In genomic region chr22:46763051-46763705, GRCh38 we compare ENCODE assay signal across 8 cellular contexts. TPM values are rescaled to one million over a fixed set of nuclear protein-coding genes. Genes with fewer than 3 reads are reported as not detected.
DNase-seq lines count a peak whose midpoint lies in the region; ATAC-seq and TF ChIP-seq lines count a peak whose summit lies in the region.

No MANE protein-coding gene starts in this region.

- ATAC-seq in GM19351 (IDR thresholded peaks at IDR 0.05; ENCODE audit: unreplicated experiment) = peak; percentile 67
- peak; percentile 34 for ATAC-seq in HG03565 (IDR thresholded peaks at IDR 0.05; ENCODE audit: unreplicated experiment)

- TF ChIP-seq POLR2A in prostate gland (IDR thresholded peaks at IDR 0.05) = no peak

- no peaks in the 10 kb centered on the region for H3K27me3 Mint-ChIP-seq in activated T-helper 2 cell treated with anti-CD3 and anti-CD28 coated beads, Interferon-gamma antibody, Interleukin-2, Interleukin-4, amounts not matched to agents 10 μg/mL and 5 μg/mL and 100 μg/mL, durations not matched to agents 14 hours and 24 hours and 36 hours (ENCODE audit: low read depth)
- H3K27me3 Mint-ChIP-seq in glutamatergic neuron (ENCODE audit: unreplicated experiment) = peaks cover 7% of the 10 kb centered on the region

- peak overlapping the region; percentile 99 for H3K4me3 Mint-ChIP-seq in activated T-helper 2 cell treated with anti-CD3 and anti-CD28 coated beads, Interferon-gamma antibody, Interleukin-2, Interleukin-4, amounts not matched to agents 10 μg/mL and 5 μg/mL and 100 μg/mL, durations not matched to agents 14 hours and 24 hours and 36 hours (ENCODE audit: low read depth)
- peak overlapping the region; percentile 98 for H3K4me3 Mint-ChIP-seq in glutamatergic neuron (ENCODE audit: unreplicated experiment)

- peaks cover 43% of the 10 kb centered on the region for H3K4me1 Mint-ChIP-seq in activated T-helper 2 cell treated with anti-CD3 and anti-CD28 coated beads, Interferon-gamma antibody, Interleukin-2, Interleukin-4, amounts not matched to agents 10 μg/mL and 5 μg/mL and 100 μg/mL, durations not matched to agents 14 hours and 24 hours and 36 hours (ENCODE audit: low read depth)
- peaks cover 14% of the 10 kb centered on the region for H3K4me1 Mint-ChIP-seq in glutamatergic neuron (ENCODE audit: low read depth, unreplicated experiment)

- DNase-seq in activated T-helper 2 cell treated with anti-CD3 and anti-CD28 coated beads, Interferon-gamma antibody, Interleukin-2, Interleukin-4, amounts not matched to agents 10 μg/mL and 5 μg/mL and 100 μg/mL, durations not matched to agents 14 hours and 24 hours and 36 hours (ENCODE audit: low spot score) = peak; percentile 27
- DNase-seq in glutamatergic neuron (no peak), prostate gland (ENCODE audit: low spot score) (no peak), NCI-H774 (lab: John Stamatoyannopoulos, UW) (no peak), DMS153 (lab: John Stamatoyannopoulos, UW) (no peak)

- no peaks in the 10 kb centered on the region for H3K9me3 ChIP-seq in prostate gland

- 11% methylated on average over 13 of the region's 13 CpGs for whole genome bisulfite sequencing in prostate gland

- H3K27ac Mint-ChIP-seq in activated T-helper 2 cell treated with anti-CD3 and anti-CD28 coated beads, Interferon-gamma antibody, Interleukin-2, Interleukin-4, amounts not matched to agents 10 μg/mL and 5 μg/mL and 100 μg/mL, durations not matched to agents 14 hours and 24 hours and 36 hours = peak overlapping the region; percentile 95
- peak overlapping the region; percentile 95 for H3K27ac Mint-ChIP-seq in glutamatergic neuron (ENCODE audit: unreplicated experiment)

- peak overlapping the region; percentile 88 for H3K27ac ChIP-seq in C4-2B
- H3K27ac ChIP-seq in prostate gland = peak overlapping the region; percentile 88 to 90

- H3K27me3 ChIP-seq in prostate gland (replicated peaks; ENCODE audit: insufficient read depth) = no peaks in the 10 kb centered on the region

- H3K4me3 ChIP-seq in prostate gland = peak overlapping the region; percentile 81 to 98

- no peak for TF ChIP-seq CTCF in C4-2B (conservative IDR thresholded peaks at IDR 0.05)
- no peak for TF ChIP-seq CTCF in glutamatergic neuron (IDR thresholded peaks at IDR 0.05; ENCODE audit: partially characterized antibody, unreplicated experiment)
- no peak for TF ChIP-seq CTCF in prostate gland (IDR thresholded peaks at IDR 0.05)

- H3K9me3 Mint-ChIP-seq in activated T-helper 2 cell treated with anti-CD3 and anti-CD28 coated beads, Interferon-gamma antibody, Interleukin-2, Interleukin-4, amounts not matched to agents 10 μg/mL and 5 μg/mL and 100 μg/mL, durations not matched to agents 14 hours and 24 hours and 36 hours = no peaks in the 10 kb centered on the region
- peaks cover 13% of the 10 kb centered on the region for H3K9me3 Mint-ChIP-seq in glutamatergic neuron (ENCODE audit: unreplicated experiment)

- H3K36me3 Mint-ChIP-seq in activated T-helper 2 cell treated with anti-CD3 and anti-CD28 coated beads, Interferon-gamma antibody, Interleukin-2, Interleukin-4, amounts not matched to agents 10 μg/mL and 5 μg/mL and 100 μg/mL, durations not matched to agents 14 hours and 24 hours and 36 hours (ENCODE audit: low read depth) = peaks cover 40% of the 10 kb centered on the region
- H3K36me3 Mint-ChIP-seq in glutamatergic neuron (ENCODE audit: unreplicated experiment) = no peaks in the 10 kb centered on the region

- intact Hi-C loops in activated T-helper 2 cell treated with anti-CD3 and anti-CD28 coated beads, Interferon-gamma antibody, Interleukin-2, Interleukin-4, amounts not matched to agents 10 μg/mL and 5 μg/mL and 100 μg/mL, durations not matched to agents 14 hours and 24 hours and 36 hours (cut with micrococcal nuclease) = no loop called here
- intact Hi-C loops in prostate gland (cut with DNase I) = no loop called here

- H3K4me1 ChIP-seq in prostate gland (replicated peaks) = no peaks in the 10 kb centered on the region

- no peaks in the 10 kb centered on the region for H3K36me3 ChIP-seq in prostate gland

RNA-seq across cellular contexts. Expression of gene TBC1D22A, which starts 0.7 kb away (rescaled TPM):
- 34.8 and 38.3 TPM in 2 replicates for total RNA-seq in activated T-helper 2 cell treated with anti-CD3 and anti-CD28 coated beads, Interferon-gamma antibody, Interleukin-2, Interleukin-4, amounts not matched to agents 10 μg/mL and 5 μg/mL and 100 μg/mL, durations not matched to agents 14 hours and 24 hours and 36 hours
- total RNA-seq in glutamatergic neuron (ENCODE audit: unreplicated experiment) (23.0 TPM), prostate gland (10 to 100 TPM; 16.0 to 30.7 TPM)

RNA-seq across cellular contexts. Expression of gene CERK, which starts 25.1 kb away (rescaled TPM):
- total RNA-seq in activated T-helper 2 cell treated with anti-CD3 and anti-CD28 coated beads, Interferon-gamma antibody, Interleukin-2, Interleukin-4, amounts not matched to agents 10 μg/mL and 5 μg/mL and 100 μg/mL, durations not matched to agents 14 hours and 24 hours and 36 hours = 57.1 and 62.8 TPM in 2 replicates
- total RNA-seq in glutamatergic neuron (ENCODE audit: unreplicated experiment) (145 TPM), prostate gland (10 to 100 TPM; 10.2 to 18.0 TPM)
